In the genomic region with DNA sequence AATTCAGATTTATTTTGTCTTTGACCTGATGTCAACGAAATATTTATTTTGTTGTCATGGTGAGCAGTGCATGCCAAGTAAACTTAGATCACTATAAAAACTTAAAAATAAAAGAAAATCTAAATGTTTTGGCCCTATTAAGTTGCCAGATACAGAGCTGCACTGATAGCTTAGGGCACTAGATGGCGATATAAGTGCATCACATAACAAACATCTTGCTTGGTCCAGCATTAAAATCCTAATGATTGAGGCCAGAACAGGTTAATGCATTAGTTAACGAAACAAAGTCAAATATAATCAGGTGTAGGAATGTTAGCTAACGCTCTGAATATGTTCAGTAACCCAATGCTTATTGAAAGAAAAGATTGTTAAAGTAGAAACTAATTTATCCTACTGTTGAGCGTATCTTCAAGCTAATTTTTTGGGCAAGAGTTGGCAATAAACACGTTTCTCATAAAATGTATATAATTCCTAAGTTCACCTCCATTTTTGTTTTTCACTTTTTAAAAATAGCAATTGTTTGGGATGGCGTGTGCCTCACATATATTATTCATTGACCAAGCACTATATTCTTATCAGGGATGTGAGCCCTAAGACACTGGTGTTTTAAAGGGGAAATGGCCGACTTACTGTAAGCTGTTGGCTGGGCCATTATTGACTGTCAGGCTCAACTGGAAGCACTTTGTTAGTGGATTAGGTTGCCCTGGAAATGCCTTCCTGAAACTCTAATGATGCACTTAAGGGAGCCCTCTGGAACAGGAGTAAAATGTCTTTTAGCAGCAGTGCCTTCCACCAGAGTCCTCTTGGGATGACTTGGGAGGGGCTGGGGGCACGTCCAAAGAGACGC, we compare ENCODE assay signal across 8 cellular contexts. TPM values are rescaled to one million over a fixed set of nuclear protein-coding genes. Genes with fewer than 3 reads are reported as not detected.
DNase-seq lines count a peak whose midpoint lies in the region; ATAC-seq lines count a peak whose summit lies in the region.

No MANE protein-coding gene starts in this region.

- no peak overlapping the region for H3K4me3 ChIP-seq in adipocyte (ENCODE audit: low read length)
- H3K4me3 ChIP-seq in skeletal muscle cell (ENCODE audit: low read depth, low read length) = no peak overlapping the region

- H3K4me1 ChIP-seq in adipocyte (ENCODE audit: control insufficient read depth, insufficient read depth, low read length) = peaks cover 7% of the 10 kb centered on the region

- ATAC-seq in GM19372 (IDR thresholded peaks at IDR 0.05; ENCODE audit: low read depth, unreplicated experiment) = peak; percentile 74
- peak; percentile 83 for ATAC-seq in HG03378 (IDR thresholded peaks at IDR 0.05; ENCODE audit: unreplicated experiment)
- peak; percentile 40 for ATAC-seq in left ventricle myocardium superior

- no peaks in the 10 kb centered on the region for H3K36me3 ChIP-seq in adipocyte (ENCODE audit: control insufficient read depth, insufficient read depth, low read length, severe bottlenecking)

- DNase-seq in DMS79 (lab: John Stamatoyannopoulos, UW) (peak; percentile 19), NCI-H82 treated with DMSO at 0.1 percent for 48 hours (lab: John Stamatoyannopoulos, UW; ENCODE audit: unreplicated experiment) (peak; percentile 46), adipocyte (ENCODE audit: low read depth) (peak; percentile 90), left ventricle myocardium superior (no peak), skeletal muscle cell (ENCODE audit: low read depth) (peak; percentile 34), occipital lobe (lab: John Stamatoyannopoulos, UW) (no peak)

- H3K9me3 ChIP-seq in adipocyte (ENCODE audit: control insufficient read depth, low read length) = no peaks in the 10 kb centered on the region

- no peak overlapping the region for H3K9ac ChIP-seq in adipocyte (ENCODE audit: low read length)

- intact Hi-C loops in left ventricle myocardium superior (cut with micrococcal nuclease) = loop anchor here (10.0 kb wide), 1 partner anchor 1481 kb away; no protein-coding TSS in a partner anchor

- H3K27me3 ChIP-seq in adipocyte (replicated peaks; ENCODE audit: control insufficient read depth, insufficient read depth, low read length) = peaks cover 5% of the 10 kb centered on the region

RNA-seq across cellular contexts. Expression of a gene that starts 33.3 kb away (rescaled TPM):
- total RNA-seq in left ventricle myocardium superior (not detected), occipital lobe (23.6 TPM)

RNA-seq across cellular contexts. Expression of a gene that starts 33.5 kb away (rescaled TPM):
- total RNA-seq in left ventricle myocardium superior = 26.6 TPM
- total RNA-seq in occipital lobe = 81.7 TPM

Comparison
In these comparisons a context has a peak if more than half of its experiments do, and no peak if none do; other contexts are left out.
1. DNase-seq: peak in DMS79 (single experiment), NCI-H82 treated with DMSO at 0.1 percent for 48 hours (single experiment), adipocyte (single experiment) and skeletal muscle cell (single experiment); none in left ventricle myocardium superior (single experiment) and occipital lobe (single experiment).
2. RNA of a gene that starts 33.3 kb away (total RNA-seq): 23.6 TPM in occipital lobe (single experiment); not detected in left ventricle myocardium superior (single experiment); every median in the first group is over 10 times any median in the second.
3. Peak in every context shown above with its lines, with median percentiles within 50 percentile points of each other: ATAC-seq.